In genomic region chrX:10172867-10173266, GRCh38 we compare ENCODE assay signal across 16 cellular contexts. TPM values are rescaled to one million over a fixed set of nuclear protein-coding genes. Genes with fewer than 3 reads are reported as not detected.
DNase-seq lines count a peak whose midpoint lies in the region; ATAC-seq and FAIRE-seq lines count a peak whose summit lies in the region.
"Had no signal": no experiment of that assay in that cellular context is flagged by ENCODE, and none has a peak within 500 bp of the region (broad histone marks: within the 10 kb centered on the region; RNA-seq: fewer than 3 reads in every experiment).

No MANE protein-coding gene starts in this region.

- H3K9me3 ChIP-seq in HUES6 (ENCODE audit: control insufficient read depth, insufficient read depth, low read depth, low read length) = no peaks in the 10 kb centered on the region
- no peaks in the 10 kb centered on the region for H3K9me3 ChIP-seq in skeletal muscle tissue (ENCODE audit: control insufficient read depth in 3 of 3, low read length in 3 of 3)
- H3K9me3 ChIP-seq: esophagus muscularis mucosa had no signal

- ATAC-seq in GM21723 (IDR thresholded peaks at IDR 0.05; ENCODE audit: unreplicated experiment) (no peak), HG03039 (IDR thresholded peaks at IDR 0.05; ENCODE audit: unreplicated experiment) (no peak)

- H3K4me1 ChIP-seq in HUES6 (ENCODE audit: control insufficient read depth, insufficient read depth, low read length) = peaks cover 42% of the 10 kb centered on the region
- peaks cover 28 to 52% (median 47%) of the 10 kb centered on the region in 3 donors for H3K4me1 ChIP-seq in skeletal muscle tissue (ENCODE audit: control insufficient read depth in 3 of 3, insufficient read depth in 3 of 3, low read length in 3 of 3)

- H3K36me3 ChIP-seq in HUES6 (ENCODE audit: control insufficient read depth, insufficient read depth, low read length) (no peaks in the 10 kb centered on the region), skeletal muscle tissue (ENCODE audit: control insufficient read depth in 3 of 3, insufficient read depth in 3 of 3, low read length in 3 of 3) (no peaks in the 10 kb centered on the region)
- H3K36me3 ChIP-seq: esophagus muscularis mucosa had no signal

- DNase-seq in islet precursor cell (peak; percentile 70), HTR-8/SVneo (ENCODE audit: insufficient read length, low spot score) (no peak)
- no peak for DNase-seq in activated naive CD4-positive, alpha-beta T cell treated with anti-CD3 and anti-CD28 coated beads, Interleukin-2, amount 50 U/mL, for 16 hours
- DNase-seq: activated CD4-positive, CD25-positive, alpha-beta regulatory T cell; activated naive CD4-positive, alpha-beta T cell treated with anti-CD3 and anti-CD28 coated beads for 36 hours; CD4-positive, alpha-beta memory T cell; NCI-H1092; OCI-M1; stimulated activated naive CD4-positive, alpha-beta T cell; SW 1271 had no signal

- H3K27me3 ChIP-seq in HUES6 (ENCODE audit: control insufficient read depth, insufficient read depth, low read length) (peaks cover 2% of the 10 kb centered on the region; the same call in 1 of the 2 replicates), skeletal muscle tissue (ENCODE audit: control insufficient read depth in 3 of 3, insufficient read depth in 3 of 3, low read length in 3 of 3) (peaks cover 0 to 8% (median 0%) of the 10 kb centered on the region in 3 donors)
- H3K27me3 ChIP-seq: esophagus muscularis mucosa had no signal

- H3K4me3 ChIP-seq in HUES6 (ENCODE audit: low read depth, low read length) (peak overlapping the region; percentile 46), skeletal muscle tissue (ENCODE audit: low read length in 3 of 3) (no peak overlapping the region)

- H3K9ac ChIP-seq in HUES6 (ENCODE audit: low read length) (peak overlapping the region; percentile 66), skeletal muscle tissue (ENCODE audit: low read depth in 1 of 3, low read length in 3 of 3) (no peak overlapping the region)

- peak overlapping the region; percentile 80 for H3K27ac ChIP-seq in HUES6 (ENCODE audit: low read depth, low read length)
- H3K27ac ChIP-seq in cingulate gyrus (ENCODE audit: low read depth, low read length) = peak overlapping the region; percentile 47
- H3K27ac ChIP-seq in skeletal muscle tissue (ENCODE audit: low read depth, low read length) = peak overlapping the region; percentile 78

- no peak for FAIRE-seq in HTR-8/SVneo (lab: Jason Lieb, UNC)

RNA-seq across cellular contexts. Expression of gene CLCN4, which starts 16.1 kb away (rescaled TPM):
- total RNA-seq in skeletal muscle tissue = 15.7 TPM
- total RNA-seq: activated naive CD4-positive, alpha-beta T cell treated with anti-CD3 and anti-CD28 coated beads for 36 hours had no signal
